23 cellular contexts compared by ENCODE assay signal in genomic region chr13:37968555-37968954, GRCh38.
DNase-seq lines count a peak whose midpoint lies in the region; ATAC-seq, FAIRE-seq and TF ChIP-seq lines count a peak whose summit lies in the region.
"Had no signal": no experiment of that assay in that cellular context is flagged by ENCODE, and none has a peak within 500 bp of the region (broad histone marks: within the 10 kb centered on the region; RNA-seq: fewer than 3 reads in every experiment).

No MANE protein-coding gene starts in this region.

- H3K4me3 ChIP-seq in HepG2 (replicated peaks in 1 of 3; ENCODE audit: insufficient read depth in 1 of 3, low read depth in 2 of 3, low read length in 3 of 3) = no peak overlapping the region
- H3K4me3 ChIP-seq in right lobe of liver = no peak overlapping the region
- H3K4me3 ChIP-seq in pancreas = no peak overlapping the region
- no peak overlapping the region for H3K4me3 ChIP-seq in left ventricle myocardium inferior
- H3K4me3 ChIP-seq: BLaER1, GM12878, GM23248 had no signal

- no peak overlapping the region for H3K4me2 ChIP-seq in HepG2 (ENCODE audit: low read depth, low read length)
- H3K4me2 ChIP-seq: BLaER1 had no signal

- CTCF ChIA-PET in HepG2 (lab: Yijun Ruan, JAX; ENCODE audit: low intra/inter-chr PET ratio, low total read pairs) = no interaction called here

- H3K27me3 ChIP-seq in HepG2 (ENCODE audit: control insufficient read depth in 1 of 2, insufficient read depth in 2 of 2, low read length in 2 of 2) (no peaks in the 10 kb centered on the region), right lobe of liver (no peaks in the 10 kb centered on the region), pancreas (no peaks in the 10 kb centered on the region), left ventricle myocardium inferior (ENCODE audit: low read depth) (no peaks in the 10 kb centered on the region)
- H3K27me3 ChIP-seq: BLaER1 had no signal

- H3K27ac ChIP-seq in HepG2 (ENCODE audit: extremely low read length, insufficient read depth, low read length) (no peak overlapping the region), right lobe of liver (no peak overlapping the region), pancreas (no peak overlapping the region), left ventricle myocardium inferior (replicated peaks) (no peak overlapping the region)
- H3K27ac ChIP-seq: 22Rv1, BLaER1, C4-2B, GM23248 had no signal

- no peaks in the 10 kb centered on the region for H3K36me3 ChIP-seq in HepG2 (replicated peaks in 1 of 2; ENCODE audit: control insufficient read depth in 1 of 2, insufficient read depth in 2 of 2, low read length in 2 of 2)
- H3K36me3 ChIP-seq in right lobe of liver = no peaks in the 10 kb centered on the region
- H3K36me3 ChIP-seq in pancreas = no peaks in the 10 kb centered on the region
- no peaks in the 10 kb centered on the region for H3K36me3 ChIP-seq in left ventricle myocardium inferior
- H3K36me3 ChIP-seq: BLaER1 had no signal

- TF ChIP-seq POLR2A in HepG2 (IDR thresholded peaks at IDR 0.05; ENCODE audit: insufficient read depth in 1 of 2, low read depth in 2 of 2, low read length in 2 of 2) (no peak), right lobe of liver (IDR thresholded peaks at IDR 0.05) (no peak)

- POLR2A ChIA-PET in HepG2 (lab: Yijun Ruan, JAX) = no interaction called here

- no peaks in the 10 kb centered on the region for H4K20me1 ChIP-seq in HepG2 (ENCODE audit: insufficient read depth, low read length)
- H4K20me1 ChIP-seq: BLaER1 had no signal

- FAIRE-seq in HepG2 (lab: Jason Lieb, UNC) (no peak), colon (lab: Jason Lieb, UNC) (peak; percentile 36), frontal cortex (lab: Jason Lieb, UNC) (peak; percentile 23), pancreas (lab: Jason Lieb, UNC) (peak; percentile 13)
- FAIRE-seq: A204.1, GM12878, GM19239 had no signal

- no TSS peak for BruUV-seq in HepG2 (replicated peaks; lab: Mats Ljungman, UMichigan)

- no peaks in the 10 kb centered on the region for H3K9me3 ChIP-seq in HepG2 (ENCODE audit: low read length)
- H3K9me3 ChIP-seq in right lobe of liver = no peaks in the 10 kb centered on the region
- no peaks in the 10 kb centered on the region for H3K9me3 ChIP-seq in pancreas
- H3K9me3 ChIP-seq in left ventricle myocardium inferior (replicated peaks) = no peaks in the 10 kb centered on the region
- H3K9me3 ChIP-seq: BLaER1, Caco-2 had no signal

- no peaks in the 10 kb centered on the region for H3K4me1 ChIP-seq in HepG2 (ENCODE audit: insufficient read depth, low read length)
- H3K4me1 ChIP-seq in right lobe of liver = no peaks in the 10 kb centered on the region
- no peaks in the 10 kb centered on the region for H3K4me1 ChIP-seq in pancreas
- no peaks in the 10 kb centered on the region for H3K4me1 ChIP-seq in left ventricle myocardium inferior
- H3K4me1 ChIP-seq: BLaER1, Caco-2 had no signal

- H3K79me2 ChIP-seq in HepG2 (ENCODE audit: insufficient read depth, low read length) = no peaks in the 10 kb centered on the region

- no peak for ATAC-seq in HepG2
- ATAC-seq in right lobe of liver = no peak
- no peak for ATAC-seq in pancreas
- ATAC-seq: CD8-positive, alpha-beta T cell; GM12878; HCT116 had no signal

- no peak overlapping the region for H3K9ac ChIP-seq in HepG2 (ENCODE audit: insufficient read depth, low read depth, low read length)
- H3K9ac ChIP-seq: BLaER1, GM23248 had no signal

- TF ChIP-seq RAD21 in HepG2 (CRISPR knock-in tag; IDR thresholded peaks at IDR 0.05) = no peak

- no peak for TF ChIP-seq CTCF in HepG2 (CRISPR knock-in tag; IDR thresholded peaks at IDR 0.05)
- TF ChIP-seq CTCF in right lobe of liver (IDR thresholded peaks at IDR 0.05) = no peak
- no peak for TF ChIP-seq CTCF in pancreas (IDR thresholded peaks at IDR 0.05)
- TF ChIP-seq CTCF in left ventricle myocardium inferior (IDR thresholded peaks at IDR 0.05; ENCODE audit: borderline replicate concordance) = no peak

- intact Hi-C loops in HepG2 (cut with micrococcal nuclease; ENCODE audit: unreplicated experiment) = no loop called here
- intact Hi-C loops in right lobe of liver (cut with DNase I) = no loop called here
- intact Hi-C loops in pancreas (cut with DNase I) = no loop called here
- intact Hi-C loops in left ventricle myocardium inferior (cut with micrococcal nuclease) = no loop called here

- 49% methylated on average over 2 of the region's 2 CpGs for whole genome bisulfite sequencing in HepG2 (ENCODE audit: low lambda C conversion rate)
- WGBS in right lobe of liver (ENCODE audit: insufficient coverage, low coverage, low lambda C conversion rate, missing lambda C conversion rate) = 66% methylated on average over 2 of the region's 2 CpGs
- WGBS in pancreas, 2 donors = 49 to 58% methylated on average over 2 of the region's 2 CpGs

- no peak overlapping the region for H2AFZ ChIP-seq in HepG2 (ENCODE audit: low read length)
- H2AFZ ChIP-seq: GM23248 had no signal

- in situ Hi-C loops in HepG2 (cut with HindIII; ENCODE audit: extremely low pct_ligation_motif_present, low pct_unique_long_range_greater_than_20kb) = no loop called here

- TF ChIP-seq EP300 in HepG2 (IDR thresholded peaks at IDR 0.05; ENCODE audit: low read depth in 2 of 2, low read length in 2 of 2) = no peak
- TF ChIP-seq EP300 in HepG2 (CRISPR knock-in tag; IDR thresholded peaks at IDR 0.05; ENCODE audit: borderline replicate concordance) = no peak

- DNase-seq in HepG2 (ENCODE audit: low spot score) (no peak), right lobe of liver (no peak), frontal cortex (ENCODE audit: low spot score in 2 of 2) (no peak), pancreas (no peak), left ventricle myocardium inferior (no peak)
- DNase-seq in stimulated activated CD4-positive, alpha-beta T cell treated with anti-CD3 and anti-CD28 coated beads, Interleukin-4, amount 100 ng/mL, for 1 hour = no peak
- no peak for DNase-seq in activated CD8-positive, alpha-beta memory T cell treated with anti-CD3 and anti-CD28 coated beads for 24 hours
- DNase-seq: Caco-2; CD4-positive, CD25-positive, alpha-beta regulatory T cell; CD8-positive, alpha-beta T cell; DMS153; DND-41; GDM1; GM23248; H9 had no signal

TF ChIP-seq in HepG2, 621 proteins besides CTCF, POLR2A, EP300 and RAD21:
- TF ChIP-seq BHLHE40 (IDR thresholded peaks at IDR 0.05; ENCODE audit: low read length) (no peak), ZNF460 (CRISPR knock-in tag; IDR thresholded peaks at IDR 0.05; ENCODE audit: borderline replicate concordance) (no peak), ZNF292 (CRISPR knock-in tag; IDR thresholded peaks at IDR 0.05; ENCODE audit: borderline replicate concordance, low read depth) (no peak), ZNF121 (CRISPR knock-in tag; IDR thresholded peaks at IDR 0.05) (no peak), MAFK (conservative IDR thresholded peaks at IDR 0.05 in 1 of 2, IDR thresholded peaks at IDR 0.05 in 1 of 2; ENCODE audit: low read length in 2 of 2) (peak in 1 of 2 experiments; percentile 71; a peak in 2 of 4 replicates), MAFF (IDR thresholded peaks at IDR 0.05; ENCODE audit: low read depth, low read length) (0 out of 2 replicates have a peak, but pooled peaks have one; percentile 26)
